Comparison of ENCODE assay signal across 15 cellular contexts in genomic region chr2:6674381-6674780, GRCh38.
DNase-seq lines count a peak whose midpoint lies in the region; ATAC-seq and TF ChIP-seq lines count a peak whose summit lies in the region.
"Had no signal": no experiment of that assay in that cellular context is flagged by ENCODE, and none has a peak within 500 bp of the region (broad histone marks: within the 10 kb centered on the region; RNA-seq: fewer than 3 reads in every experiment).

No MANE protein-coding gene starts in this region.

- no peak overlapping the region for H2BK12ac ChIP-seq in mesenchymal stem cell (ENCODE audit: low read length in 2 of 2)

- ATAC-seq in GM21737 (IDR thresholded peaks at IDR 0.05; ENCODE audit: unreplicated experiment), result no peak

- peaks cover 0 to 7% (median 0%) of the 10 kb centered on the region in 5 experiments for H3K9me3 Mint-ChIP-seq in brain
- H3K9me3 Mint-ChIP-seq: CD4-positive, alpha-beta T cell had no signal

- H3K27me3 Mint-ChIP-seq in brain, result no peaks in the 10 kb centered on the region
- H3K27me3 Mint-ChIP-seq: B cell had no signal

- H3K79me1 ChIP-seq in mesenchymal stem cell (replicated peaks; ENCODE audit: low read length, poor library complexity, severe bottlenecking), result no peaks in the 10 kb centered on the region

- peaks cover 39% of the 10 kb centered on the region for H3K4me1 Mint-ChIP-seq in brain
- H3K4me1 Mint-ChIP-seq: B cell had no signal

- no peak overlapping the region for H3K4me3 Mint-ChIP-seq in brain
- H3K4me3 Mint-ChIP-seq: B cell; CD4-positive, alpha-beta T cell had no signal

- H3K4me3 ChIP-seq in adipocyte (ENCODE audit: low read length) (no peak overlapping the region), mesenchymal stem cell (ENCODE audit: insufficient read depth in 1 of 2, low read depth in 1 of 2, low read length in 2 of 2) (no peak overlapping the region), retinal pigment epithelial cell (ENCODE audit: low read length) (no peak overlapping the region)
- H3K4me3 ChIP-seq: HAP-1 had no signal

- H3K27me3 ChIP-seq in adipocyte (replicated peaks; ENCODE audit: control insufficient read depth, insufficient read depth, low read length) (no peaks in the 10 kb centered on the region), mesenchymal stem cell (ENCODE audit: control insufficient read depth in 1 of 2, insufficient read depth in 1 of 2, low read length in 2 of 2) (no peaks in the 10 kb centered on the region)

- H2BK120ac ChIP-seq in mesenchymal stem cell (ENCODE audit: low read depth, low read length), result no peak overlapping the region

- H3K27ac Mint-ChIP-seq in brain, result peak overlapping the region in 4 of 5 experiments; percentile 39 to 77 (median 54)
- H3K27ac Mint-ChIP-seq: B cell; CD4-positive, alpha-beta T cell had no signal

- no peaks in the 10 kb centered on the region for H3K36me3 Mint-ChIP-seq in brain

- no peak overlapping the region for H3K18ac ChIP-seq in mesenchymal stem cell (ENCODE audit: low read depth in 1 of 2, low read length in 2 of 2)

- no peak overlapping the region for H3K4ac ChIP-seq in mesenchymal stem cell (ENCODE audit: low read depth in 1 of 2, low read length in 2 of 2)

- no peak overlapping the region for H3K23ac ChIP-seq in mesenchymal stem cell (ENCODE audit: low read length in 2 of 2)

- no peak overlapping the region for H2AK5ac ChIP-seq in mesenchymal stem cell (ENCODE audit: low read length, severe bottlenecking)

- H3K9me3 ChIP-seq in adipocyte (ENCODE audit: control insufficient read depth, low read length), result no peaks in the 10 kb centered on the region
- H3K9me3 ChIP-seq in mesenchymal stem cell (ENCODE audit: control insufficient read depth, low read length), result no peaks in the 10 kb centered on the region
- H3K9me3 ChIP-seq: HAP-1 had no signal

- TF ChIP-seq CTCF in brain (conservative IDR thresholded peaks at IDR 0.05) (no peak), retinal pigment epithelial cell (conservative IDR thresholded peaks at IDR 0.05; ENCODE audit: low read depth, low read length) (no peak)

- 50% methylated on average over 3 of the region's 3 CpGs for WGBS in mesenchymal stem cell

- no peaks in the 10 kb centered on the region for H3K4me1 ChIP-seq in adipocyte (ENCODE audit: control insufficient read depth, insufficient read depth, low read length)
- H3K4me1 ChIP-seq in mesenchymal stem cell (ENCODE audit: control insufficient read depth, insufficient read depth, low read depth, low read length), result peaks cover 7% of the 10 kb centered on the region
- H3K4me1 ChIP-seq: HAP-1 had no signal

- no peak overlapping the region for H3K4me2 ChIP-seq in mesenchymal stem cell (ENCODE audit: low read length, poor library complexity, severe bottlenecking)

- H3K9ac ChIP-seq in adipocyte (ENCODE audit: low read length) (no peak overlapping the region), mesenchymal stem cell (ENCODE audit: low read length) (no peak overlapping the region)

- peak overlapping the region; percentile 14 for H3K27ac ChIP-seq in mesenchymal stem cell (ENCODE audit: low read length, poor library complexity, severe bottlenecking)

- no peak overlapping the region for H2BK5ac ChIP-seq in mesenchymal stem cell (ENCODE audit: low read depth, low read length, poor library complexity, severe bottlenecking)

- no peak overlapping the region for H4K91ac ChIP-seq in mesenchymal stem cell (ENCODE audit: low read length)

- H3K14ac ChIP-seq in mesenchymal stem cell (ENCODE audit: low read length in 2 of 2), result peak overlapping the region in 1 of 2 experiments; percentile 26

- no peak overlapping the region for H2BK15ac ChIP-seq in mesenchymal stem cell (ENCODE audit: low read depth, poor library complexity, severe bottlenecking)

- DNase-seq in adipocyte (ENCODE audit: low read depth) (peak; percentile 65), mesenchymal stem cell (no peak), retinal pigment epithelial cell (ENCODE audit: low read depth) (peak; percentile 51), SHP77 treated with DMSO at 0.1 percent for 48 hours (lab: John Stamatoyannopoulos, UW) (no peak)
- no peak for DNase-seq in NK-92 treated with Interleukin-12 subunit alpha and Interleukin-12 subunit beta, amount 100 ng/mL, for 24 hours (lab: John Stamatoyannopoulos, UW)
- no peak for DNase-seq in stimulated activated CD8-positive, alpha-beta memory T cell treated with anti-CD3 and anti-CD28 coated beads, Interleukin-4, amount 100 ng/mL, for 48 hours
- DNase-seq: C1 segment of cervical spinal cord; Calu3; CD4-positive, alpha-beta T cell; DMS 273 treated with DMSO at 0.1 percent for 48 hours; IMR-90 had no signal

- H3K36me3 ChIP-seq in adipocyte (ENCODE audit: control insufficient read depth, insufficient read depth, low read length, severe bottlenecking) (no peaks in the 10 kb centered on the region), mesenchymal stem cell (ENCODE audit: control insufficient read depth in 1 of 2, insufficient read depth in 2 of 2, low read depth in 1 of 2, low read length in 2 of 2) (no peaks in the 10 kb centered on the region)
- H3K36me3 ChIP-seq: HAP-1 had no signal

- no peak overlapping the region for H4K8ac ChIP-seq in mesenchymal stem cell (ENCODE audit: low read length)

- no peak overlapping the region for H2AFZ ChIP-seq in mesenchymal stem cell (ENCODE audit: low read depth, low read length)

Comparison
In these comparisons a context has a peak if more than half of its experiments do, and no peak if none do; other contexts are left out.
1. DNase-seq: peak in adipocyte (single experiment) and retinal pigment epithelial cell (single experiment); none in mesenchymal stem cell (single experiment), NK-92 treated with Interleukin-12 subunit alpha and Interleukin-12 subunit beta, amount 100 ng/mL, for 24 hours (single experiment), stimulated activated CD8-positive, alpha-beta memory T cell treated with anti-CD3 and anti-CD28 coated beads, Interleukin-4, amount 100 ng/mL, for 48 hours (single experiment) and SHP77 treated with DMSO at 0.1 percent for 48 hours (single experiment).